Comparison of ENCODE assay signal across 11 cellular contexts in genomic region chr6:47307362-47308222, GRCh38. TPM values are rescaled to one million over a fixed set of nuclear protein-coding genes. Genes with fewer than 3 reads are reported as not detected.
DNase-seq lines count a peak whose midpoint lies in the region; ATAC-seq and TF ChIP-seq lines count a peak whose summit lies in the region.
"Had no signal": no experiment of that assay in that cellular context is flagged by ENCODE, and none has a peak within 500 bp of the region (broad histone marks: within the 10 kb centered on the region; RNA-seq: fewer than 3 reads in every experiment).

No MANE protein-coding gene starts in this region.

- peaks cover 8% of the 10 kb centered on the region for H3K4me1 Mint-ChIP-seq in activated CD8-positive, alpha-beta T cell treated with anti-CD3 and anti-CD28 coated beads for 36 hours (ENCODE audit: low read depth)
- H3K4me1 Mint-ChIP-seq in activated CD8-positive, alpha-beta T cell treated with anti-CD3 and anti-CD28 coated beads, Interleukin-2, amount 10 ng/mL, durations not matched to agents 7 days and 5 days (ENCODE audit: low read depth): peaks cover 10% of the 10 kb centered on the region
- peaks cover 18% of the 10 kb centered on the region for H3K4me1 Mint-ChIP-seq in stimulated activated naive CD8-positive, alpha-beta T cell treated with anti-CD3 and anti-CD28 coated beads, Interleukin-15, amount 100 ng/mL, for 72 hours

- H3K9me2 ChIP-seq in Karpas-422 (replicated peaks; ENCODE audit: insufficient read depth, low read length): no peaks in the 10 kb centered on the region

- H4K20me1 ChIP-seq in Karpas-422 (ENCODE audit: insufficient read depth, low read depth, low read length): no peaks in the 10 kb centered on the region

- WGBS in ovary, 3 donors: 96 to 97% (median 96%) methylated on average over 7 of the region's 7 CpGs

- H3K27me3 ChIP-seq in Karpas-422 (ENCODE audit: low read length): no peaks in the 10 kb centered on the region
- no peaks in the 10 kb centered on the region for H3K27me3 ChIP-seq in ovary
- H3K27me3 ChIP-seq: thyroid gland had no signal

- peak overlapping the region; percentile 71 for H3K4me3 Mint-ChIP-seq in activated CD8-positive, alpha-beta T cell treated with anti-CD3 and anti-CD28 coated beads for 36 hours
- no peak overlapping the region for H3K4me3 Mint-ChIP-seq in activated CD8-positive, alpha-beta T cell treated with anti-CD3 and anti-CD28 coated beads, Interleukin-2, amount 10 ng/mL, durations not matched to agents 7 days and 5 days
- peak overlapping the region; percentile 73 to 86 for H3K4me3 Mint-ChIP-seq in stimulated activated naive CD8-positive, alpha-beta T cell treated with anti-CD3 and anti-CD28 coated beads, Interleukin-15, amount 100 ng/mL, for 72 hours

- CTCF ChIA-PET in activated CD8-positive, alpha-beta T cell treated with anti-CD3 and anti-CD28 coated beads for 36 hours (lab: Charles Lee): interaction anchor here (1.0 to 3.4 kb wide), 3 partner anchors 211 to 459 kb away, joined by 3 to 37 read pairs (median 3); no protein-coding TSS in a partner anchor
- CTCF ChIA-PET in activated CD8-positive, alpha-beta T cell treated with anti-CD3 and anti-CD28 coated beads, Interleukin-2, amount 10 ng/mL, durations not matched to agents 7 days and 5 days (lab: Charles Lee): interaction anchor here (10.0 kb wide), 1 partner anchor 210 kb away, joined by 79 read pairs; no protein-coding TSS in a partner anchor

- TF ChIP-seq EP300 in ovary (IDR thresholded peaks at IDR 0.05): no peak

- no peak overlapping the region for H3K4me2 ChIP-seq in Karpas-422 (ENCODE audit: low read depth, low read length, poor library complexity, severe bottlenecking)

- POLR2A ChIA-PET in activated CD8-positive, alpha-beta T cell treated with anti-CD3 and anti-CD28 coated beads for 36 hours (lab: Charles Lee): interaction anchor here (0.7 kb wide), 1 partner anchor 416 kb away, joined by 3 read pairs; no protein-coding TSS in a partner anchor
- POLR2A ChIA-PET in activated CD8-positive, alpha-beta T cell treated with anti-CD3 and anti-CD28 coated beads, Interleukin-2, amount 10 ng/mL, durations not matched to agents 7 days and 5 days (lab: Charles Lee): no interaction called here

- intact Hi-C loops in activated CD8-positive, alpha-beta T cell treated with anti-CD3 and anti-CD28 coated beads for 36 hours (cut with micrococcal nuclease): loop anchor here (5.0 kb wide), 1 partner anchor 460 kb away; no protein-coding TSS in a partner anchor
- intact Hi-C loops in ovary (cut with DNase I): loop anchor here in 3 of 4 donors (2.0 to 10.0 kb wide), 8 partner anchors 60 to 459 kb away; no protein-coding TSS in a partner anchor

- H3K36me3 ChIP-seq in Karpas-422 (ENCODE audit: insufficient read depth, low read length) (no peaks in the 10 kb centered on the region), ovary (no peaks in the 10 kb centered on the region)
- H3K36me3 ChIP-seq: thyroid gland had no signal

- H3K27me3 Mint-ChIP-seq in activated CD8-positive, alpha-beta T cell treated with anti-CD3 and anti-CD28 coated beads for 36 hours: peaks cover 32% of the 10 kb centered on the region
- peaks cover 36% of the 10 kb centered on the region for H3K27me3 Mint-ChIP-seq in activated CD8-positive, alpha-beta T cell treated with anti-CD3 and anti-CD28 coated beads, Interleukin-2, amount 10 ng/mL, durations not matched to agents 7 days and 5 days (ENCODE audit: low read depth)
- H3K27me3 Mint-ChIP-seq in stimulated activated naive CD8-positive, alpha-beta T cell treated with anti-CD3 and anti-CD28 coated beads, Interleukin-15, amount 100 ng/mL, for 72 hours: peaks cover 66% of the 10 kb centered on the region

- no peak overlapping the region for H3K27ac ChIP-seq in Karpas-422 (ENCODE audit: low read length)
- no peak overlapping the region for H3K27ac ChIP-seq in ovary
- H3K27ac ChIP-seq: thyroid gland had no signal

- H3K79me2 ChIP-seq in Karpas-422 (ENCODE audit: low read length): no peaks in the 10 kb centered on the region

- H3K9me3 ChIP-seq in iPS-18c (ENCODE audit: control insufficient read depth, insufficient read depth, low read length) (no peaks in the 10 kb centered on the region), Karpas-422 (ENCODE audit: low read length) (no peaks in the 10 kb centered on the region), ovary (no peaks in the 10 kb centered on the region)
- H3K9me3 ChIP-seq: thyroid gland had no signal

- no peak for TF ChIP-seq CTCF in activated CD8-positive, alpha-beta T cell treated with anti-CD3 and anti-CD28 coated beads for 36 hours (IDR thresholded peaks at IDR 0.05)
- TF ChIP-seq CTCF in astrocyte of the cerebellum (IDR thresholded peaks at IDR 0.05; ENCODE audit: low read depth, low read length, missing control alignments): no peak
- no peak for TF ChIP-seq CTCF in ovary (IDR thresholded peaks at IDR 0.05)

- ATAC-seq in activated CD8-positive, alpha-beta T cell treated with anti-CD3 and anti-CD28 coated beads for 36 hours: no peak
- ATAC-seq in activated CD8-positive, alpha-beta T cell treated with anti-CD3 and anti-CD28 coated beads, Interleukin-2, amount 10 ng/mL, durations not matched to agents 7 days and 5 days: no peak
- no peak for ATAC-seq in stimulated activated naive CD8-positive, alpha-beta T cell treated with anti-CD3 and anti-CD28 coated beads, Interleukin-15, amount 100 ng/mL, for 72 hours
- ATAC-seq in GM19023 (IDR thresholded peaks at IDR 0.05; ENCODE audit: unreplicated experiment): no peak

- peaks cover 4% of the 10 kb centered on the region for H3K4me1 ChIP-seq in Karpas-422 (ENCODE audit: low read length)
- H3K4me1 ChIP-seq in ovary (ENCODE audit: insufficient read depth): peaks cover 2% of the 10 kb centered on the region

- peak overlapping the region; percentile 74 for H3K4me3 ChIP-seq in astrocyte of the cerebellum (ENCODE audit: low read depth, low read length)
- peak overlapping the region; percentile 87; the same call in 1 of the 2 replicates for H3K4me3 ChIP-seq in iPS-18c (ENCODE audit: insufficient read depth, low read depth, low read length)
- no peak overlapping the region for H3K4me3 ChIP-seq in Karpas-422 (ENCODE audit: low read length)
- H3K4me3 ChIP-seq in ovary: no peak overlapping the region

- no peak overlapping the region for H3K27ac Mint-ChIP-seq in activated CD8-positive, alpha-beta T cell treated with anti-CD3 and anti-CD28 coated beads for 36 hours
- no peak overlapping the region for H3K27ac Mint-ChIP-seq in activated CD8-positive, alpha-beta T cell treated with anti-CD3 and anti-CD28 coated beads, Interleukin-2, amount 10 ng/mL, durations not matched to agents 7 days and 5 days
- H3K27ac Mint-ChIP-seq in stimulated activated naive CD8-positive, alpha-beta T cell treated with anti-CD3 and anti-CD28 coated beads, Interleukin-15, amount 100 ng/mL, for 72 hours: no peak overlapping the region

- no peak overlapping the region for H2AFZ ChIP-seq in Karpas-422 (ENCODE audit: low read length)

- no peak for DNase-seq in activated CD8-positive, alpha-beta T cell treated with anti-CD3 and anti-CD28 coated beads for 36 hours
- no peak for DNase-seq in activated CD8-positive, alpha-beta T cell treated with anti-CD3 and anti-CD28 coated beads, Interleukin-2, amount 10 ng/mL, durations not matched to agents 7 days and 5 days
- DNase-seq in astrocyte of the cerebellum (ENCODE audit: low read depth): no peak
- DNase-seq in stimulated activated naive CD8-positive, alpha-beta T cell treated with anti-CD3 and anti-CD28 coated beads, Interleukin-15, amount 100 ng/mL, for 72 hours: no peak
- DNase-seq in Karpas-422: no peak
- no peak for DNase-seq in ovary
- DNase-seq: NCI-H2171 treated with DMSO at 0.1 percent for 48 hours had no signal

- no peak for TF ChIP-seq POLR2A in ovary (IDR thresholded peaks at IDR 0.05)

- no peak overlapping the region for H3K9ac ChIP-seq in Karpas-422 (ENCODE audit: low read length)

- H3K9me3 Mint-ChIP-seq in activated CD8-positive, alpha-beta T cell treated with anti-CD3 and anti-CD28 coated beads for 36 hours: no peaks in the 10 kb centered on the region
- no peaks in the 10 kb centered on the region for H3K9me3 Mint-ChIP-seq in activated CD8-positive, alpha-beta T cell treated with anti-CD3 and anti-CD28 coated beads, Interleukin-2, amount 10 ng/mL, durations not matched to agents 7 days and 5 days (ENCODE audit: insufficient read depth)
- no peaks in the 10 kb centered on the region for H3K9me3 Mint-ChIP-seq in stimulated activated naive CD8-positive, alpha-beta T cell treated with anti-CD3 and anti-CD28 coated beads, Interleukin-15, amount 100 ng/mL, for 72 hours
- H3K9me3 Mint-ChIP-seq: dendritic cell treated with granulocyte-macrophage colony-stimulating factor and Interleukin-4, amounts not matched to agents 40 ng/mL and 50 ng/mL, for 4 days had no signal

- in situ Hi-C loops in astrocyte of the cerebellum (cut with HindIII; ENCODE audit: low sequenced_read_pairs): loop anchor here (5.0 kb wide), 1 partner anchor 210 kb away; no protein-coding TSS in a partner anchor

- H3K36me3 Mint-ChIP-seq in activated CD8-positive, alpha-beta T cell treated with anti-CD3 and anti-CD28 coated beads for 36 hours (ENCODE audit: low read depth): no peaks in the 10 kb centered on the region
- no peaks in the 10 kb centered on the region for H3K36me3 Mint-ChIP-seq in activated CD8-positive, alpha-beta T cell treated with anti-CD3 and anti-CD28 coated beads, Interleukin-2, amount 10 ng/mL, durations not matched to agents 7 days and 5 days (ENCODE audit: low read depth)

RNA-seq across cellular contexts. Expression of gene TNFRSF21, which starts 2.1 kb away (rescaled TPM):
- 1 to 10 TPM; 2.3 to 2.5 TPM for total RNA-seq in activated CD8-positive, alpha-beta T cell treated with anti-CD3 and anti-CD28 coated beads for 36 hours
- under 1 TPM; 0.16 to 0.23 TPM for total RNA-seq in activated CD8-positive, alpha-beta T cell treated with anti-CD3 and anti-CD28 coated beads, Interleukin-2, amount 10 ng/mL, durations not matched to agents 7 days and 5 days
- total RNA-seq in Karpas-422 (2014; rRNA removed; shearing (Covaris generic); ENCODE audit: low replicate concordance): 0.04 and 0.07 TPM in 2 replicates
- 10 to 100 TPM in 6 of 7 donors, 1 to 10 TPM in 1; 4.9 to 15.1 (median 13.5) TPM for total RNA-seq in ovary
- 10 to 100 TPM in 1 of 2 donors, 1 to 10 TPM in 1; 6.9 to 18.3 TPM for polyA plus RNA-seq in ovary

Comparison
In these comparisons a context has a peak if more than half of its experiments do, and no peak if none do; other contexts are left out.
1. H3K4me3 ChIP-seq: peak in astrocyte of the cerebellum (single experiment) and iPS-18c (single experiment); none in Karpas-422 (single experiment) and ovary (single experiment).